8 cellular contexts compared by ENCODE assay signal in genomic region chr1:1658583-1659549, GRCh38. TPM values are rescaled to one million over a fixed set of nuclear protein-coding genes. Genes with fewer than 3 reads are reported as not detected.
A peak's percentile ranks its signal among the peaks of the same experiment; 100 is the strongest.
DNase-seq lines count a peak whose midpoint lies in the region; ATAC-seq and TF ChIP-seq lines count a peak whose summit lies in the region.
"Not testable (repeated sequence)": the region's sequence is repeated elsewhere in the genome, so short reads cannot be mapped to it uniquely, and the experiment has no call there.

Gene CDK11B (minus strand): TSS chr1:1659004. CDS start chr1:1657485, 1,519 bp downstream.

- not testable (repeated sequence) for H3K27me3 Mint-ChIP-seq in activated naive CD4-positive, alpha-beta T cell treated with anti-CD3 and anti-CD28 coated beads, Interleukin-2, amount 10 ng/mL, durations not matched to agents 7 days and 5 days

- ATAC-seq in HG02571 (IDR thresholded peaks at IDR 0.05; ENCODE audit: unreplicated experiment) (peak; percentile 78), gastroesophageal sphincter (peak; percentile 94)

- not testable (repeated sequence) for H3K9me3 Mint-ChIP-seq in activated naive CD4-positive, alpha-beta T cell treated with anti-CD3 and anti-CD28 coated beads, Interleukin-2, amount 10 ng/mL, durations not matched to agents 7 days and 5 days

- peaks cover 0 to 32% (median 0%) of the 10 kb centered on the region in 3 donors for H3K4me1 ChIP-seq in gastroesophageal sphincter
- H3K4me1 ChIP-seq in suprapubic skin = peaks cover 21% of the 10 kb centered on the region

- peak within 1 kb of the TSS; percentile 75 for H3K4me3 ChIP-seq in GM06990 (replicated peaks; ENCODE audit: low read depth, low read length)
- H3K4me3 ChIP-seq in NB4 (ENCODE audit: low read depth, low read length) = peak within 1 kb of the TSS; percentile 76
- H3K4me3 ChIP-seq in SK-N-MC = peak within 1 kb of the TSS; percentile 79
- peak within 1 kb of the TSS; percentile 74 to 82 for H3K4me3 ChIP-seq in gastroesophageal sphincter
- peak within 1 kb of the TSS; percentile 83 for H3K4me3 ChIP-seq in suprapubic skin

- not testable (repeated sequence) for H3K27me3 ChIP-seq in GM06990 (replicated peaks; ENCODE audit: control insufficient read depth, insufficient read depth, low read length); gastroesophageal sphincter; suprapubic skin

- TF ChIP-seq CTCF in GM06990 (IDR thresholded peaks at IDR 0.05; ENCODE audit: insufficient read depth, low read length, poor library complexity, severe bottlenecking) (peak; percentile 20), gastroesophageal sphincter (IDR thresholded peaks at IDR 0.05) (peak in 2 of 4 experiments; percentile 39 to 44), suprapubic skin (IDR thresholded peaks at IDR 0.05) (peak in 1 of 2 donors; percentile 23)
- not testable (repeated sequence) for TF ChIP-seq CTCF in NB4 (IDR thresholded peaks at IDR 0.05; ENCODE audit: low read depth, low read length)

- DNase-seq in GM06990 (ENCODE audit: extremely low read depth, insufficient read length) = peak; percentile 96
- peak; percentile 94 for DNase-seq in NB4 (ENCODE audit: low read depth)
- peak; percentile 89 for DNase-seq in SK-N-MC (ENCODE audit: low read depth, low spot score)
- DNase-seq in activated naive CD4-positive, alpha-beta T cell treated with anti-CD3 and anti-CD28 coated beads, Interleukin-2, amount 10 ng/mL, durations not matched to agents 7 days and 5 days = peak; percentile 95
- DNase-seq in nucleus accumbens (lab: John Stamatoyannopoulos, UW) = peak; percentile 51 to 97 (median 88)
- DNase-seq in suprapubic skin (ENCODE audit: low spot score in 2 of 2) = peak; percentile 93 to 96

- no CpG with 5 or more reads among the region's 96 CpGs for WGBS in gastroesophageal sphincter (ENCODE audit: low coverage in 1 of 2), 2 donors
- WGBS in suprapubic skin = under 1% methylated on average over 23 of the region's 96 CpGs

- peak within 1 kb of the TSS; percentile 96 for H3K4me3 Mint-ChIP-seq in activated naive CD4-positive, alpha-beta T cell treated with anti-CD3 and anti-CD28 coated beads, Interleukin-2, amount 10 ng/mL, durations not matched to agents 7 days and 5 days

- peak within 1 kb of the TSS; percentile 100 for H3K27ac Mint-ChIP-seq in activated naive CD4-positive, alpha-beta T cell treated with anti-CD3 and anti-CD28 coated beads, Interleukin-2, amount 10 ng/mL, durations not matched to agents 7 days and 5 days

- not testable (repeated sequence) for TF ChIP-seq EP300 in gastroesophageal sphincter (IDR thresholded peaks at IDR 0.05); suprapubic skin (IDR thresholded peaks at IDR 0.05)

- H3K9ac ChIP-seq in SK-N-MC (ENCODE audit: insufficient read length) = peak within 1 kb of the TSS; percentile 78

- not testable (repeated sequence) for H3K36me3 ChIP-seq in GM06990 (ENCODE audit: control insufficient read depth, insufficient read depth, low read length)
- H3K36me3 ChIP-seq in SK-N-MC (ENCODE audit: insufficient read depth, low read length) (peaks cover 28% of the 10 kb centered on the region), gastroesophageal sphincter (peaks cover 0 to 41% of the 10 kb centered on the region in 2 donors), suprapubic skin (peaks cover 24% of the 10 kb centered on the region)

- CTCF ChIA-PET in activated naive CD4-positive, alpha-beta T cell treated with anti-CD3 and anti-CD28 coated beads, Interleukin-2, amount 10 ng/mL, durations not matched to agents 7 days and 5 days (lab: Charles Lee) = not testable (repeated sequence)

- H3K9me3 ChIP-seq in SK-N-MC (ENCODE audit: low read depth, low read length); gastroesophageal sphincter; suprapubic skin: not testable (repeated sequence)

- H3K27ac ChIP-seq in SK-N-MC (peak within 1 kb of the TSS; percentile 97), gastroesophageal sphincter (peak within 1 kb of the TSS; percentile 77 to 98 (median 92)), suprapubic skin (peak within 1 kb of the TSS; percentile 100)

- peaks cover 17% of the 10 kb centered on the region for H3K36me3 Mint-ChIP-seq in activated naive CD4-positive, alpha-beta T cell treated with anti-CD3 and anti-CD28 coated beads, Interleukin-2, amount 10 ng/mL, durations not matched to agents 7 days and 5 days

- not testable (repeated sequence) for TF ChIP-seq POLR2A in NB4 (IDR thresholded peaks at IDR 0.05; ENCODE audit: extremely low read depth, insufficient read length)
- peak in 1 of 2 donors; percentile 47 for TF ChIP-seq POLR2A in gastroesophageal sphincter (IDR thresholded peaks at IDR 0.05)
- TF ChIP-seq POLR2A in suprapubic skin (IDR thresholded peaks at IDR 0.05) = peak in 1 of 2 donors; percentile 60

- peaks cover 20% of the 10 kb centered on the region for H3K4me1 Mint-ChIP-seq in activated naive CD4-positive, alpha-beta T cell treated with anti-CD3 and anti-CD28 coated beads, Interleukin-2, amount 10 ng/mL, durations not matched to agents 7 days and 5 days

RNA-seq across cellular contexts. Expression of gene CDK11B, which starts in this region (rescaled TPM):
- total RNA-seq in gastroesophageal sphincter (10 to 100 TPM; 19.2 to 59.3 (median 25.4) TPM), suprapubic skin (10 to 100 TPM; 18.1 to 28.6 (median 23.3) TPM)

Comparison
In these comparisons a context has a peak if more than half of its experiments do, and no peak if none do; other contexts are left out.
1. Peak in every context shown above with its lines: DNase-seq, ATAC-seq, H3K4me3 ChIP-seq and H3K27ac ChIP-seq.